10 cellular contexts compared by ENCODE assay signal in the genomic region with DNA sequence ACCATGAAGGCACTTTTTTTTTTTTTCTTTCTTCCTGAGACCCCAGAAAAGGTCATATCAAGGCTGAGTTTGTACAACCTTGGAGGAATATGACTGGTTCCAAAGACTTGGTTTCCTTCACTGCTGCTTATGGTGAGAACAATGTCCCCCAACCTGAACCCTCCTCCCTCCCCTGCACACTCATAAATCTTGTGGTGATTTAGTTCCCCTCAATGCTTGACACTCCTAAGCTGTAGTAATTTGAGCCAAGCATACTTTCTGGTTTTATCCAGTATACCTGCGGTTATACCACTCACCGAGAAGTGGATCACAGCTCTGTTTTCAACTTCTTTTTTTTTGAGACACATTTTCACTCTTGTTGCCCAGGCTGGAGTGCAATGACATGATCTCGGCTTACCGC.
DNase-seq lines count a peak whose midpoint lies in the region; FAIRE-seq and TF ChIP-seq lines count a peak whose summit lies in the region.
"Had no signal": no experiment of that assay in that cellular context is flagged by ENCODE, and none has a peak within 500 bp of the region (broad histone marks: within the 10 kb centered on the region; RNA-seq: fewer than 3 reads in every experiment).

No MANE protein-coding gene starts in this region.

- WGBS in esophagus muscularis mucosa, result 93% methylated on average over 4 of the region's 4 CpGs

- H3K4me3 ChIP-seq in esophagus muscularis mucosa, result no peak overlapping the region
- no peak overlapping the region for H3K4me3 ChIP-seq in stomach smooth muscle (ENCODE audit: low read length in 2 of 2)

- no peak for TF ChIP-seq EP300 in esophagus muscularis mucosa (IDR thresholded peaks at IDR 0.05)

- TF ChIP-seq CTCF in esophagus muscularis mucosa (IDR thresholded peaks at IDR 0.05), result no peak

- H3K36me3 ChIP-seq in esophagus muscularis mucosa (no peaks in the 10 kb centered on the region), stomach smooth muscle (ENCODE audit: control insufficient read depth in 2 of 2, insufficient read depth in 2 of 2, low read length in 2 of 2) (no peaks in the 10 kb centered on the region)

- H3K27ac ChIP-seq in esophagus muscularis mucosa (replicated peaks in 1 of 4), result peak overlapping the region; percentile 97 to 98 (median 98)
- peak overlapping the region; percentile 97 for H3K27ac ChIP-seq in stomach smooth muscle (ENCODE audit: low read length)

- TF ChIP-seq POLR2A in esophagus muscularis mucosa (IDR thresholded peaks at IDR 0.05; ENCODE audit: low read depth) (no peak), H54 (IDR thresholded peaks at IDR 0.05; ENCODE audit: low read depth, low read length) (no peak)

- DNase-seq in NCI-H1092 treated with DMSO at 0.1 percent for 48 hours (lab: John Stamatoyannopoulos, UW), result peak; percentile 22
- DNase-seq in NCI-H1092 (lab: John Stamatoyannopoulos, UW), result no peak
- DNase-seq in NCI-H510A (lab: John Stamatoyannopoulos, UW), result peak; percentile 36
- no peak for DNase-seq in esophagus muscularis mucosa (ENCODE audit: extremely low spot score)
- DNase-seq in GOT3 (lab: John Stamatoyannopoulos, UW), result no peak
- no peak for DNase-seq in H54 (ENCODE audit: insufficient read length, low spot score)
- DNase-seq in hippocampal formation (lab: John Stamatoyannopoulos, UW), result no peak
- DNase-seq: activated CD4-positive, alpha-beta T cell treated with anti-CD3 and anti-CD28 coated beads, Interleukin-2, amount 10 ng/mL, durations not matched to agents 24 days and 14 days; activated naive CD4-positive, alpha-beta T cell treated with anti-CD3 and anti-CD28 coated beads, Interleukin-2, amount 50 U/mL, for 16 hours had no signal

- no peak for FAIRE-seq in H54 (lab: Jason Lieb, UNC)

- H3K27me3 ChIP-seq in esophagus muscularis mucosa (no peaks in the 10 kb centered on the region), stomach smooth muscle (ENCODE audit: control insufficient read depth in 1 of 2, insufficient read depth in 2 of 2, low read length in 2 of 2) (no peaks in the 10 kb centered on the region)

- H3K9ac ChIP-seq in stomach smooth muscle (ENCODE audit: low read length in 2 of 2), result no peak overlapping the region

- H3K9me3 ChIP-seq in esophagus muscularis mucosa, result no peaks in the 10 kb centered on the region
- no peaks in the 10 kb centered on the region for H3K9me3 ChIP-seq in stomach smooth muscle (ENCODE audit: control insufficient read depth in 2 of 2, low read length in 2 of 2)

- H3K4me1 ChIP-seq in esophagus muscularis mucosa, result peaks cover 17 to 32% (median 26%) of the 10 kb centered on the region in 4 donors
- peaks cover 11% of the 10 kb centered on the region for H3K4me1 ChIP-seq in stomach smooth muscle (ENCODE audit: control insufficient read depth, insufficient read depth, low read length)

- intact Hi-C loops in esophagus muscularis mucosa (cut with DNase I), result loop anchor here (2.0 to 5.0 kb wide), 4 partner anchors 93 to 503 kb away; no protein-coding TSS in a partner anchor

Comparison
In these comparisons a context has a peak if more than half of its experiments do, and no peak if none do; other contexts are left out.
1. DNase-seq: peak in NCI-H1092 treated with DMSO at 0.1 percent for 48 hours (single experiment) and NCI-H510A (single experiment); none in NCI-H1092 (single experiment), esophagus muscularis mucosa (single experiment), GOT3 (single experiment), H54 (single experiment) and hippocampal formation (0 of 2).